Comparison of ENCODE assay signal across 8 cellular contexts in genomic region chr10:91006001-91006751, GRCh38.
DNase-seq lines count a peak whose midpoint lies in the region; ATAC-seq and TF ChIP-seq lines count a peak whose summit lies in the region.

No MANE protein-coding gene starts in this region.

- TF ChIP-seq POLR2A in right lobe of liver (IDR thresholded peaks at IDR 0.05) = no peak

- no peaks in the 10 kb centered on the region for H3K9me3 ChIP-seq in right lobe of liver

- intact Hi-C loops in right lobe of liver (cut with DNase I) = loop anchor here in 1 of 2 donors (10.0 kb wide), 1 partner anchor 239 kb away; no protein-coding TSS in a partner anchor

- no peaks in the 10 kb centered on the region for H3K4me1 ChIP-seq in right lobe of liver

- no peaks in the 10 kb centered on the region for H3K36me3 ChIP-seq in right lobe of liver

- H3K27me3 ChIP-seq in right lobe of liver = no peaks in the 10 kb centered on the region

- no peak overlapping the region for H3K27ac ChIP-seq in right lobe of liver

- TF ChIP-seq CTCF in right lobe of liver (IDR thresholded peaks at IDR 0.05) = peak; percentile 96 to 99 (median 98)

- peak; percentile 16 to 56 for DNase-seq in NCI-H526 (lab: John Stamatoyannopoulos, UW)
- DNase-seq in NCI-H526 treated with DMSO at 0.1 percent for 48 hours (lab: John Stamatoyannopoulos, UW) = no peak
- peak; percentile 56 for DNase-seq in NCI-H2107 treated with DMSO at 0.1 percent for 48 hours (lab: John Stamatoyannopoulos, UW; ENCODE audit: unreplicated experiment)
- DNase-seq in activated CD4-positive, alpha-beta T cell treated with anti-CD3 and anti-CD28 coated beads for 1 hour = peak; percentile 38
- peak; percentile 19 for DNase-seq in cerebellar cortex (ENCODE audit: low spot score)
- DNase-seq in right lobe of liver = peak in 2 of 3 donors; percentile 23 to 71
- DNase-seq in stimulated activated CD8-positive, alpha-beta memory T cell treated with anti-CD3 and anti-CD28 coated beads, Interleukin-12 subunit alpha, Interleukin-12 subunit beta, amount 100 ng/mL, for 4 hours (ENCODE audit: low read depth) = peak; percentile 21

- ATAC-seq in HG02885 (IDR thresholded peaks at IDR 0.05; ENCODE audit: poor library complexity, unreplicated experiment) = peak; percentile 56
- ATAC-seq in right lobe of liver = peak; percentile 96 to 100 (median 98)

- WGBS in right lobe of liver (ENCODE audit: insufficient coverage, low coverage, low lambda C conversion rate, missing lambda C conversion rate) = 3% methylated on average over 2 of the region's 2 CpGs

- H3K4me3 ChIP-seq in right lobe of liver = no peak overlapping the region
